Comparison of ENCODE assay signal across 11 cellular contexts in the genomic region with DNA sequence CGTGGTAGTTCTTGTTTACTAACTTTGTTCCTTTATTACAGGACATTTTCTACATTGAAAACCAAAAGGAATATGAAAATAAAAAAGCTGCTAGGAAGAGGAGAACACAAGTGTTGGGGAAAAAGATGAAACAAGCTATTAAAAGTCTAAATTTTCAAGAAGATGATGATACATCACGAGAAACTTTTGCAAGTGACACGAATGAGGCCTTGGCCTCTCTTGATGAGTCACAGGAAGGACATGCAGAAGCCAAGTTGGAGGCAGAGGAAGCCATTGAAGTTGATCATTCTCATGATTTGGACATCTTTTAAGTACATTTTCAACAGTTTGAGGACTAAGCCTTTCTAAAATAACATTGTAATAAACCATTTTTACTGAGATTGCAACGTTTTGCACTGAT. TPM values are rescaled to one million over a fixed set of nuclear protein-coding genes. Genes with fewer than 3 reads are reported as not detected.
DNase-seq lines count a peak whose midpoint lies in the region; ATAC-seq, FAIRE-seq and TF ChIP-seq lines count a peak whose summit lies in the region.
"Had no signal": no experiment of that assay in that cellular context is flagged by ENCODE, and none has a peak within 500 bp of the region (broad histone marks: within the 10 kb centered on the region; RNA-seq: fewer than 3 reads in every experiment).

No MANE protein-coding gene starts in this region.

- no peaks in the 10 kb centered on the region for H3K27me3 Mint-ChIP-seq in T-helper 2 cell treated with Interferon-gamma antibody and Interleukin-4, amounts not matched to agents 5 μg/mL and 100 μg/mL, for 36 hours (ENCODE audit: low read depth)
- H3K27me3 Mint-ChIP-seq: central memory CD8-positive, alpha-beta T cell had no signal

- no peak overlapping the region for H3K4me3 Mint-ChIP-seq in T-helper 2 cell treated with Interferon-gamma antibody and Interleukin-4, amounts not matched to agents 5 μg/mL and 100 μg/mL, for 36 hours
- H3K4me3 Mint-ChIP-seq: central memory CD8-positive, alpha-beta T cell had no signal

- no peaks in the 10 kb centered on the region for H3K9me3 Mint-ChIP-seq in T-helper 2 cell treated with Interferon-gamma antibody and Interleukin-4, amounts not matched to agents 5 μg/mL and 100 μg/mL, for 36 hours
- H3K9me3 Mint-ChIP-seq: central memory CD8-positive, alpha-beta T cell had no signal

- no peak overlapping the region for H3K27ac ChIP-seq in A673 (ENCODE audit: low read depth, low read length, poor library complexity, severe bottlenecking)

- peaks cover 6% of the 10 kb centered on the region for H3K4me1 Mint-ChIP-seq in T-helper 2 cell treated with Interferon-gamma antibody and Interleukin-4, amounts not matched to agents 5 μg/mL and 100 μg/mL, for 36 hours (ENCODE audit: low read depth)
- H3K4me1 Mint-ChIP-seq: central memory CD8-positive, alpha-beta T cell had no signal

- H3K36me3 ChIP-seq in A673 (ENCODE audit: insufficient read depth, low read length, poor library complexity, severe bottlenecking) (peaks cover 38% of the 10 kb centered on the region), HAP-1 (replicated peaks) (peaks cover 22% of the 10 kb centered on the region)

- FAIRE-seq in H54 (lab: Jason Lieb, UNC): peak; percentile 95

- no peaks in the 10 kb centered on the region for H3K27me3 ChIP-seq in A673 (replicated peaks; ENCODE audit: insufficient read depth, low read depth, low read length, poor library complexity)
- H3K27me3 ChIP-seq in HAP-1 (ENCODE audit: low read depth): no peaks in the 10 kb centered on the region

- BruUV-seq in A673 (replicated peaks; lab: Mats Ljungman, UMichigan): no TSS peak

- intact Hi-C loops in A673 (cut with micrococcal nuclease; ENCODE audit: unreplicated experiment) (no loop called here), sciatic nerve (cut with DNase I) (no loop called here)

- no peak for TF ChIP-seq CTCF in A673 (conservative IDR thresholded peaks at IDR 0.05; ENCODE audit: low read depth, low read length)

- peak overlapping the region; percentile 45 for H3K27ac Mint-ChIP-seq in T-helper 2 cell treated with Interferon-gamma antibody and Interleukin-4, amounts not matched to agents 5 μg/mL and 100 μg/mL, for 36 hours

- in situ Hi-C loops in HAP-1 (cut with MboI; ENCODE audit: low sequenced_read_pairs): no loop called here

- TF ChIP-seq POLR2A in H54 (IDR thresholded peaks at IDR 0.05; ENCODE audit: low read depth, low read length): no peak

- H3K4me3 ChIP-seq in A673 (ENCODE audit: low read depth, low read length, poor library complexity, severe bottlenecking): no peak overlapping the region
- H3K4me3 ChIP-seq in HAP-1: no peak overlapping the region

- ATAC-seq in GM18858 (IDR thresholded peaks at IDR 0.05; ENCODE audit: unreplicated experiment) (no peak), sciatic nerve (no peak)

- CTCF ChIA-PET in A673 (lab: Charles Lee): no interaction called here

- peak; percentile 27 for DNase-seq in A673 (ENCODE audit: low spot score)
- peak; percentile 54 for DNase-seq in H54 (ENCODE audit: insufficient read length, low spot score)
- DNase-seq in T-helper 2 cell treated with Interferon-gamma antibody and Interleukin-4, amounts not matched to agents 5 μg/mL and 100 μg/mL, for 36 hours (ENCODE audit: low spot score): no peak
- DNase-seq in fibroblast of peridontal ligament (ENCODE audit: extremely low read depth): peak; percentile 86
- DNase-seq in HAP-1 (ENCODE audit: low spot score in 2 of 2): no peak
- no peak for DNase-seq in mesenteric fat pad (ENCODE audit: low spot score)
- no peak for DNase-seq in sciatic nerve (ENCODE audit: low spot score)
- DNase-seq: DMS79 treated with DMSO at 0.1 percent for 48 hours, left cardiac atrium had no signal

- H3K36me3 Mint-ChIP-seq in T-helper 2 cell treated with Interferon-gamma antibody and Interleukin-4, amounts not matched to agents 5 μg/mL and 100 μg/mL, for 36 hours (ENCODE audit: low read depth): peaks cover 36% of the 10 kb centered on the region

- H3K9me3 ChIP-seq in A673 (ENCODE audit: low read depth, low read length, poor library complexity, severe bottlenecking): no peaks in the 10 kb centered on the region
- H3K9me3 ChIP-seq in HAP-1: no peaks in the 10 kb centered on the region

- no peaks in the 10 kb centered on the region for H3K4me1 ChIP-seq in A673 (ENCODE audit: insufficient read depth, low read length, poor library complexity, severe bottlenecking)
- no peaks in the 10 kb centered on the region for H3K4me1 ChIP-seq in HAP-1

- POLR2A ChIA-PET in A673 (lab: Charles Lee; ENCODE audit: low non-redundant PET): no interaction called here

RNA-seq across cellular contexts. Expression of a gene that starts 23.8 kb away (rescaled TPM):
- 71.3 and 73.1 TPM in 2 replicates for total RNA-seq in A673 (2021)
- 32.5 TPM for total RNA-seq in mesenteric fat pad
- 42.5 TPM for total RNA-seq in sciatic nerve

RNA-seq across cellular contexts. Expression of a gene that starts 29.5 kb away (rescaled TPM):
- total RNA-seq in A673 (2021): 95.2 and 112 TPM in 2 replicates
- 25.1 TPM for total RNA-seq in mesenteric fat pad
- total RNA-seq in sciatic nerve: 63.0 TPM

Comparison
In these comparisons a context has a peak if more than half of its experiments do, and no peak if none do; other contexts are left out.
1. DNase-seq: peak in A673 (single experiment), H54 (single experiment) and fibroblast of peridontal ligament (single experiment); none in T-helper 2 cell treated with Interferon-gamma antibody and Interleukin-4, amounts not matched to agents 5 μg/mL and 100 μg/mL, for 36 hours (single experiment), HAP-1 (0 of 2), mesenteric fat pad (single experiment) and sciatic nerve (single experiment).